Comparison of ENCODE assay signal across 8 cellular contexts in genomic region chr7:100516135-100516812, GRCh38. TPM values are rescaled to one million over a fixed set of nuclear protein-coding genes. Genes with fewer than 3 reads are reported as not detected.
DNase-seq lines count a peak whose midpoint lies in the region; ATAC-seq and TF ChIP-seq lines count a peak whose summit lies in the region.

No MANE protein-coding gene starts in this region.

- no peak overlapping the region for H3K4me3 ChIP-seq in tibial artery

- H3K27ac ChIP-seq in tibial artery, result no peak overlapping the region

- peak; percentile 93 for ATAC-seq in left ventricle myocardium superior
- no peak for ATAC-seq in HG03520 (IDR thresholded peaks at IDR 0.05; ENCODE audit: unreplicated experiment)

- in situ Hi-C loops in KBM-7 (cut with MboI; ENCODE audit: low pct_unique_long_range_greater_than_20kb, low sequenced_read_pairs), result no loop called here

- no peaks in the 10 kb centered on the region for H3K27me3 Mint-ChIP-seq in activated T-cell treated with anti-CD3 and anti-CD28 coated beads, Interleukin-2, amount 50 U/mL, for 24 hours

- no peaks in the 10 kb centered on the region for H3K9me3 ChIP-seq in tibial artery

- no peaks in the 10 kb centered on the region for H3K27me3 ChIP-seq in tibial artery

- intact Hi-C loops in left ventricle myocardium superior (cut with micrococcal nuclease) (no loop called here), tibial artery (cut with DNase I; ENCODE audit: low total_unique reads) (no loop called here)

- H3K36me3 ChIP-seq in tibial artery, result no peaks in the 10 kb centered on the region

- H3K36me3 Mint-ChIP-seq in activated T-cell treated with anti-CD3 and anti-CD28 coated beads, Interleukin-2, amount 50 U/mL, for 24 hours (ENCODE audit: low read depth), result no peaks in the 10 kb centered on the region

- H3K9me3 Mint-ChIP-seq in activated T-cell treated with anti-CD3 and anti-CD28 coated beads, Interleukin-2, amount 50 U/mL, for 24 hours, result no peaks in the 10 kb centered on the region

- DNase-seq in ELR (ENCODE audit: low read depth) (peak; percentile 66), KBM-7 (peak; percentile 14), left ventricle myocardium superior (peak; percentile 53), tibial artery (peak; percentile 70 to 71), nucleus accumbens (lab: John Stamatoyannopoulos, UW) (no peak), midbrain (lab: John Stamatoyannopoulos, UW) (no peak)
- peak; percentile 45 for DNase-seq in activated T-cell treated with anti-CD3 and anti-CD28 coated beads, Interleukin-2, amount 50 U/mL, for 24 hours

- no peak for TF ChIP-seq CTCF in tibial artery (IDR thresholded peaks at IDR 0.05)

- peak overlapping the region; percentile 73 for H3K27ac Mint-ChIP-seq in activated T-cell treated with anti-CD3 and anti-CD28 coated beads, Interleukin-2, amount 50 U/mL, for 24 hours

- no peaks in the 10 kb centered on the region for H3K4me1 ChIP-seq in tibial artery

- peaks cover 28% of the 10 kb centered on the region for H3K4me1 Mint-ChIP-seq in activated T-cell treated with anti-CD3 and anti-CD28 coated beads, Interleukin-2, amount 50 U/mL, for 24 hours (ENCODE audit: low read depth)

- H3K4me3 Mint-ChIP-seq in activated T-cell treated with anti-CD3 and anti-CD28 coated beads, Interleukin-2, amount 50 U/mL, for 24 hours, result no peak overlapping the region

RNA-seq across cellular contexts. Expression of gene AGFG2, which starts 22.7 kb away (rescaled TPM):
- 24.7 TPM for total RNA-seq in left ventricle myocardium superior

RNA-seq across cellular contexts. Expression of gene NYAP1, which starts 32.5 kb away (rescaled TPM):
- total RNA-seq in left ventricle myocardium superior, result 0.32 TPM

RNA-seq across cellular contexts. Expression of gene TSC22D4, which starts 37.3 kb away (rescaled TPM):
- total RNA-seq in left ventricle myocardium superior, result 51.1 TPM

RNA-seq across cellular contexts. Expression of gene SPACDR, which starts 52.2 kb away (rescaled TPM):
- 0.32 TPM for total RNA-seq in left ventricle myocardium superior

RNA-seq across cellular contexts. Expression of gene SAP25, which starts 57.4 kb away (rescaled TPM):
- 0.77 TPM for total RNA-seq in left ventricle myocardium superior

Comparison
In these comparisons a context has a peak if more than half of its experiments do, and no peak if none do; other contexts are left out.
1. DNase-seq: peak in ELR (single experiment), KBM-7 (single experiment), activated T-cell treated with anti-CD3 and anti-CD28 coated beads, Interleukin-2, amount 50 U/mL, for 24 hours (single experiment), left ventricle myocardium superior (single experiment) and tibial artery (2 of 2); none in nucleus accumbens (0 of 56) and midbrain (single experiment).